In genomic region chr9:37760416-37761165, GRCh38 we compare ENCODE assay signal across 19 cellular contexts. TPM values are rescaled to one million over a fixed set of nuclear protein-coding genes. Genes with fewer than 3 reads are reported as not detected.
DNase-seq lines count a peak whose midpoint lies in the region; ATAC-seq and TF ChIP-seq lines count a peak whose summit lies in the region.
"Had no signal": no experiment of that assay in that cellular context is flagged by ENCODE, and none has a peak within 500 bp of the region (broad histone marks: within the 10 kb centered on the region; RNA-seq: fewer than 3 reads in every experiment).

No MANE protein-coding gene starts in this region.

- DNase-seq in activated T-cell treated with anti-CD3 and anti-CD28 coated beads, Interleukin-2, amount 50 U/mL, for 24 hours, result no peak
- DNase-seq in activated T-cell treated with anti-CD3 and anti-CD28 coated beads, Interleukin-2, amount 50 U/mL, for 4 hours, result no peak
- DNase-seq in astrocyte of the spinal cord (ENCODE audit: low read depth, low spot score) (peak; percentile 55), hepatic stellate cell (ENCODE audit: low spot score) (peak; percentile 32), stromal cell of bone marrow (ENCODE audit: low read depth) (peak; percentile 49), DMS153 treated with DMSO at 0.1 percent for 48 hours (lab: John Stamatoyannopoulos, UW; ENCODE audit: unreplicated experiment) (no peak), NCI-H1694 (lab: John Stamatoyannopoulos, UW) (no peak)
- DNase-seq in stimulated activated naive CD8-positive, alpha-beta T cell treated with anti-CD3 and anti-CD28 coated beads, Interleukin-15, amount 100 ng/mL, for 72 hours, result no peak
- DNase-seq: activated CD8-positive, alpha-beta memory T cell treated with anti-CD3 and anti-CD28 coated beads, Interleukin-2, amount 50 U/mL, for 4 hours; COR-L47; hypothalamus; natural killer cell; NCI-H1105 treated with DMSO at 0.1 percent for 48 hours; NCI-H510A treated with DMSO at 0.1 percent for 48 hours; stimulated activated CD4-positive, alpha-beta T cell treated with anti-CD3 and anti-CD28 coated beads, Interleukin-4, amount 100 ng/mL, for 24 hours; T-cell had no signal

- no peak for TF ChIP-seq CTCF in astrocyte of the spinal cord (IDR thresholded peaks at IDR 0.05; ENCODE audit: low read depth, low read length)

- no peak for ATAC-seq in activated T-cell treated with anti-CD3 and anti-CD28 coated beads, Interleukin-2, amount 50 U/mL, for 4 hours
- ATAC-seq in stimulated activated naive CD8-positive, alpha-beta T cell treated with anti-CD3 and anti-CD28 coated beads, Interleukin-15, amount 100 ng/mL, for 72 hours, result no peak
- ATAC-seq: natural killer cell, Panc1, T-cell had no signal

- peaks cover 52% of the 10 kb centered on the region for H3K36me3 Mint-ChIP-seq in activated T-cell treated with anti-CD3 and anti-CD28 coated beads, Interleukin-2, amount 50 U/mL, for 24 hours (ENCODE audit: low read depth)
- peaks cover 17% of the 10 kb centered on the region for H3K36me3 Mint-ChIP-seq in activated T-cell treated with anti-CD3 and anti-CD28 coated beads, Interleukin-2, amount 50 U/mL, for 4 hours (ENCODE audit: insufficient read depth)
- H3K36me3 Mint-ChIP-seq: natural killer cell had no signal

- peak overlapping the region; percentile 17 for H3K27ac Mint-ChIP-seq in activated T-cell treated with anti-CD3 and anti-CD28 coated beads, Interleukin-2, amount 50 U/mL, for 24 hours
- H3K27ac Mint-ChIP-seq in stimulated activated naive CD8-positive, alpha-beta T cell treated with anti-CD3 and anti-CD28 coated beads, Interleukin-15, amount 100 ng/mL, for 72 hours, result peak overlapping the region in 1 of 2 donors; percentile 2
- H3K27ac Mint-ChIP-seq: natural killer cell had no signal

- in situ Hi-C loops in astrocyte of the spinal cord (cut with HindIII; ENCODE audit: low sequenced_read_pairs), result no loop called here

- no peak overlapping the region for H3K4me3 ChIP-seq in astrocyte of the spinal cord (ENCODE audit: low read depth, low read length)
- H3K4me3 ChIP-seq: right atrium auricular region had no signal

- H3K9me3 Mint-ChIP-seq in activated T-cell treated with anti-CD3 and anti-CD28 coated beads, Interleukin-2, amount 50 U/mL, for 24 hours, result no peaks in the 10 kb centered on the region
- H3K9me3 Mint-ChIP-seq in activated T-cell treated with anti-CD3 and anti-CD28 coated beads, Interleukin-2, amount 50 U/mL, for 4 hours, result no peaks in the 10 kb centered on the region
- H3K9me3 Mint-ChIP-seq in stimulated activated naive CD8-positive, alpha-beta T cell treated with anti-CD3 and anti-CD28 coated beads, Interleukin-15, amount 100 ng/mL, for 72 hours, result no peaks in the 10 kb centered on the region
- H3K9me3 Mint-ChIP-seq: activated naive CD4-positive, alpha-beta T cell treated with anti-CD3 and anti-CD28 coated beads, Interleukin-2, amount 50 U/mL, for 72 hours; natural killer cell; T-cell had no signal

- peaks cover 12% of the 10 kb centered on the region for H3K4me1 Mint-ChIP-seq in activated T-cell treated with anti-CD3 and anti-CD28 coated beads, Interleukin-2, amount 50 U/mL, for 24 hours (ENCODE audit: low read depth)
- peaks cover 10% of the 10 kb centered on the region for H3K4me1 Mint-ChIP-seq in activated T-cell treated with anti-CD3 and anti-CD28 coated beads, Interleukin-2, amount 50 U/mL, for 4 hours (ENCODE audit: low read depth)
- H3K4me1 Mint-ChIP-seq in stimulated activated naive CD8-positive, alpha-beta T cell treated with anti-CD3 and anti-CD28 coated beads, Interleukin-15, amount 100 ng/mL, for 72 hours, result peaks cover 17% of the 10 kb centered on the region

- no peak overlapping the region for H3K4me3 Mint-ChIP-seq in activated T-cell treated with anti-CD3 and anti-CD28 coated beads, Interleukin-2, amount 50 U/mL, for 24 hours
- no peak overlapping the region for H3K4me3 Mint-ChIP-seq in activated T-cell treated with anti-CD3 and anti-CD28 coated beads, Interleukin-2, amount 50 U/mL, for 4 hours
- no peak overlapping the region for H3K4me3 Mint-ChIP-seq in stimulated activated naive CD8-positive, alpha-beta T cell treated with anti-CD3 and anti-CD28 coated beads, Interleukin-15, amount 100 ng/mL, for 72 hours
- H3K4me3 Mint-ChIP-seq: natural killer cell, T-cell had no signal

- H3K27me3 Mint-ChIP-seq in activated T-cell treated with anti-CD3 and anti-CD28 coated beads, Interleukin-2, amount 50 U/mL, for 24 hours, result no peaks in the 10 kb centered on the region
- no peaks in the 10 kb centered on the region for H3K27me3 Mint-ChIP-seq in activated T-cell treated with anti-CD3 and anti-CD28 coated beads, Interleukin-2, amount 50 U/mL, for 4 hours (ENCODE audit: low read depth)
- H3K27me3 Mint-ChIP-seq in stimulated activated naive CD8-positive, alpha-beta T cell treated with anti-CD3 and anti-CD28 coated beads, Interleukin-15, amount 100 ng/mL, for 72 hours, result no peaks in the 10 kb centered on the region
- H3K27me3 Mint-ChIP-seq: T-cell had no signal

RNA-seq across cellular contexts. Expression of gene TRMT10B, which starts 7.0 kb away (rescaled TPM):
- 1 to 10 TPM; 8.5 to 9.7 (median 8.7) TPM for total RNA-seq in activated T-cell treated with anti-CD3 and anti-CD28 coated beads, Interleukin-2, amount 50 U/mL, for 4 hours

RNA-seq across cellular contexts. Expression of gene EXOSC3, which starts 24.3 kb away (rescaled TPM):
- total RNA-seq in activated T-cell treated with anti-CD3 and anti-CD28 coated beads, Interleukin-2, amount 50 U/mL, for 4 hours, result 100 to 1,000 TPM; 120 to 123 (median 122) TPM

RNA-seq across cellular contexts. Expression of gene DCAF10, which starts 40.0 kb away (rescaled TPM):
- 10 to 100 TPM; 14.1 to 15.8 (median 14.5) TPM for total RNA-seq in activated T-cell treated with anti-CD3 and anti-CD28 coated beads, Interleukin-2, amount 50 U/mL, for 4 hours

Comparison
In these comparisons a context has a peak if more than half of its experiments do, and no peak if none do; other contexts are left out.
1. DNase-seq: peak in astrocyte of the spinal cord (single experiment), hepatic stellate cell (single experiment) and stromal cell of bone marrow (single experiment); none in activated T-cell treated with anti-CD3 and anti-CD28 coated beads, Interleukin-2, amount 50 U/mL, for 24 hours (single experiment), activated T-cell treated with anti-CD3 and anti-CD28 coated beads, Interleukin-2, amount 50 U/mL, for 4 hours (single experiment), stimulated activated naive CD8-positive, alpha-beta T cell treated with anti-CD3 and anti-CD28 coated beads, Interleukin-15, amount 100 ng/mL, for 72 hours (0 of 2), DMS153 treated with DMSO at 0.1 percent for 48 hours (single experiment) and NCI-H1694 (single experiment).